ENCODE assay signal across 25 cellular contexts in genomic region chr6:150638765-150639164, GRCh38.
"Had no signal": no experiment of that assay in that cellular context is flagged by ENCODE, and none has a peak within 500 bp of the region (broad histone marks: within the 10 kb centered on the region; RNA-seq: fewer than 3 reads in every experiment).

No MANE protein-coding gene starts in this region.

- H3K27me3 Mint-ChIP-seq: activated CD8-positive, alpha-beta memory T cell treated with anti-CD3 and anti-CD28 coated beads, Interleukin-2, amount 10 ng/mL, durations not matched to agents 7 days and 5 days; activated T-helper 17 cell treated with anti-CD3 and anti-CD28 coated beads, Interleukin-2, amount 50 U/mL, for 72 hours; central memory CD8-positive, alpha-beta T cell; type B pancreatic cell had no signal

- H3K27ac ChIP-seq: brain microvascular endothelial cell, colonic mucosa, foreskin keratinocyte, prostate gland, testis had no signal

- H3K4me1 ChIP-seq: foreskin keratinocyte, prostate gland, testis had no signal

- H3K4me3 ChIP-seq: colonic mucosa, prostate gland, skin epidermis, testis had no signal

- H3K27me3 ChIP-seq: brain microvascular endothelial cell, colonic mucosa, testis had no signal

- ATAC-seq: activated CD8-positive, alpha-beta memory T cell treated with anti-CD3 and anti-CD28 coated beads, Interleukin-2, amount 10 ng/mL, durations not matched to agents 7 days and 5 days; activated T-helper 17 cell treated with anti-CD3 and anti-CD28 coated beads, Interleukin-2, amount 50 U/mL, for 72 hours; foreskin keratinocyte; left colon; right cardiac atrium had no signal

- H3K27ac Mint-ChIP-seq: activated CD4-positive, alpha-beta memory T cell treated with anti-CD3 and anti-CD28 coated beads for 36 hours; activated CD8-positive, alpha-beta memory T cell treated with anti-CD3 and anti-CD28 coated beads, Interleukin-2, amount 10 ng/mL, durations not matched to agents 7 days and 5 days; activated naive CD8-positive, alpha-beta T cell treated with anti-CD3 and anti-CD28 coated beads, Interleukin-2, amount 10 ng/mL, durations not matched to agents 7 days and 5 days; activated T-helper 17 cell treated with anti-CD3 and anti-CD28 coated beads, Interleukin-2, amount 50 U/mL, for 72 hours; endodermal cell; T-helper 2 cell treated with Interferon-gamma antibody and Interleukin-4, amounts not matched to agents 5 μg/mL and 100 μg/mL, for 36 hours; type B pancreatic cell had no signal

- H3K9me3 ChIP-seq: colonic mucosa, prostate gland, testis had no signal

- H3K4me3 Mint-ChIP-seq: activated CD4-positive, alpha-beta memory T cell treated with anti-CD3 and anti-CD28 coated beads for 36 hours; activated CD8-positive, alpha-beta memory T cell treated with anti-CD3 and anti-CD28 coated beads, Interleukin-2, amount 10 ng/mL, durations not matched to agents 7 days and 5 days; activated naive CD8-positive, alpha-beta T cell treated with anti-CD3 and anti-CD28 coated beads, Interleukin-2, amount 10 ng/mL, durations not matched to agents 7 days and 5 days; activated T-helper 17 cell treated with anti-CD3 and anti-CD28 coated beads, Interleukin-2, amount 50 U/mL, for 72 hours; central memory CD8-positive, alpha-beta T cell; endodermal cell; neural crest cell; T-helper 2 cell treated with Interferon-gamma antibody and Interleukin-4, amounts not matched to agents 5 μg/mL and 100 μg/mL, for 36 hours; type B pancreatic cell had no signal

- H3K36me3 ChIP-seq: brain microvascular endothelial cell, colonic mucosa, prostate gland had no signal

- DNase-seq: activated CD4-positive, alpha-beta memory T cell treated with anti-CD3 and anti-CD28 coated beads for 36 hours; activated CD4-positive, alpha-beta T cell treated with anti-CD3 and anti-CD28 coated beads for 4 hours; activated CD8-positive, alpha-beta memory T cell treated with anti-CD3 and anti-CD28 coated beads, Interleukin-2, amount 10 ng/mL, durations not matched to agents 7 days and 5 days; activated naive CD4-positive, alpha-beta T cell treated with Interleukin-2 at 50 U/mL for 16 hours; activated naive CD8-positive, alpha-beta T cell treated with anti-CD3 and anti-CD28 coated beads, Interleukin-2, amount 10 ng/mL, durations not matched to agents 7 days and 5 days; activated T-cell treated with anti-CD3 and anti-CD28 coated beads, Interleukin-2, amount 50 U/mL, for 1 hour; amygdala; brain microvascular endothelial cell; colonic mucosa; endodermal cell; foreskin keratinocyte; hippocampal formation; islet precursor cell; left colon; right cardiac atrium; stimulated activated CD4-positive, alpha-beta T cell treated with anti-CD3 and anti-CD28 coated beads, Interleukin-15, amount 100 ng/mL, for 24 hours; stimulated activated CD4-positive, alpha-beta T cell treated with anti-CD3 and anti-CD28 coated beads, Interleukin-2, amount 100 ng/mL, for 48 hours; testis had no signal

- H3K36me3 Mint-ChIP-seq: activated CD4-positive, alpha-beta memory T cell treated with anti-CD3 and anti-CD28 coated beads for 36 hours; activated naive CD8-positive, alpha-beta T cell treated with anti-CD3 and anti-CD28 coated beads, Interleukin-2, amount 10 ng/mL, durations not matched to agents 7 days and 5 days had no signal
